1 cellular context compared by ENCODE assay signal in the genomic region with DNA sequence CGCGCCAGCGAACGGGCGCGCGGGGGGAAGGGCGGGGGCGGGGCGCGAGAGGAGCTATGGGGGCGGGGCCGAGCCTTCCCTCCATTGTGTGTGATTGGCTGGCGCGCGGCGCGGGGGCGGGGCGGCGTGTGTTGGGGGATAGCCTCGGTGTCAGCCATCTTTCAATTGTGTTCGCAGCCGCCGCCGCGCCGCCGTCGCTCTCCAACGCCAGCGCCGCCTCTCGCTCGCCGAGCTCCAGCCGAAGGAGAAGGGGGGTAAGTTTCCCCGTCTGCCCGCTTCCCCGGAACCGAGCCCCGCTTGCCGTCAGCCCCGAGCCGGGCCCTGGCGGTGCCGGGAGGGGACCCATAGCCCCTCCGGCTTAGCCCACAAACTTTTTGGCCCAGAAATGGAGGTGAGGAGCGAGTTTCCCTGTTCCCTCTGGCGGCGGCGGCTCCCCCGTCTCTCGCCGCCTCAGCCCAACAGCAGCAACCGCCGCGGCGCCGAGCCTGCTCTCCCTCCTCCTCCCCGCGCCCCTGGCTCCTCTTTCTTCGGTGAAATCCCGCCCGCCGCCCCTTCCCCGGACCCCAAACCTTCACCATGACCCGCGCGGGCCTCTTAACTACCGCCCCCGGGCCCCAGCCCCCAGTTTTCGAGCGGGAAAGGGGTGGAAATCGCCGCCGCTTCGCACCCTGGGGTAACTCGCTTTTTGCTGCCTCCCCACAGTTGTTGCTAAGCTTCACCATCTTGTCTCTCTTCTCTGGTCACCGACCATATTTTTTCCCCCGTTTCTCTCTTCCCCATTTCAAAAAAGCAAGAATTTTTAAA.
TF ChIP-seq lines count a peak whose summit lies in the region.

A gene (plus strand): TSS at position 159 of the 804 bp plus-strand sequence. CDS start 1,636 bp downstream, outside the sequence.

TF ChIP-seq in GM12878, 131 proteins besides CTCF, POLR2A, EP300 and RAD21 (continued from another document and continues in another):
- TF ChIP-seq, protein P1, sequence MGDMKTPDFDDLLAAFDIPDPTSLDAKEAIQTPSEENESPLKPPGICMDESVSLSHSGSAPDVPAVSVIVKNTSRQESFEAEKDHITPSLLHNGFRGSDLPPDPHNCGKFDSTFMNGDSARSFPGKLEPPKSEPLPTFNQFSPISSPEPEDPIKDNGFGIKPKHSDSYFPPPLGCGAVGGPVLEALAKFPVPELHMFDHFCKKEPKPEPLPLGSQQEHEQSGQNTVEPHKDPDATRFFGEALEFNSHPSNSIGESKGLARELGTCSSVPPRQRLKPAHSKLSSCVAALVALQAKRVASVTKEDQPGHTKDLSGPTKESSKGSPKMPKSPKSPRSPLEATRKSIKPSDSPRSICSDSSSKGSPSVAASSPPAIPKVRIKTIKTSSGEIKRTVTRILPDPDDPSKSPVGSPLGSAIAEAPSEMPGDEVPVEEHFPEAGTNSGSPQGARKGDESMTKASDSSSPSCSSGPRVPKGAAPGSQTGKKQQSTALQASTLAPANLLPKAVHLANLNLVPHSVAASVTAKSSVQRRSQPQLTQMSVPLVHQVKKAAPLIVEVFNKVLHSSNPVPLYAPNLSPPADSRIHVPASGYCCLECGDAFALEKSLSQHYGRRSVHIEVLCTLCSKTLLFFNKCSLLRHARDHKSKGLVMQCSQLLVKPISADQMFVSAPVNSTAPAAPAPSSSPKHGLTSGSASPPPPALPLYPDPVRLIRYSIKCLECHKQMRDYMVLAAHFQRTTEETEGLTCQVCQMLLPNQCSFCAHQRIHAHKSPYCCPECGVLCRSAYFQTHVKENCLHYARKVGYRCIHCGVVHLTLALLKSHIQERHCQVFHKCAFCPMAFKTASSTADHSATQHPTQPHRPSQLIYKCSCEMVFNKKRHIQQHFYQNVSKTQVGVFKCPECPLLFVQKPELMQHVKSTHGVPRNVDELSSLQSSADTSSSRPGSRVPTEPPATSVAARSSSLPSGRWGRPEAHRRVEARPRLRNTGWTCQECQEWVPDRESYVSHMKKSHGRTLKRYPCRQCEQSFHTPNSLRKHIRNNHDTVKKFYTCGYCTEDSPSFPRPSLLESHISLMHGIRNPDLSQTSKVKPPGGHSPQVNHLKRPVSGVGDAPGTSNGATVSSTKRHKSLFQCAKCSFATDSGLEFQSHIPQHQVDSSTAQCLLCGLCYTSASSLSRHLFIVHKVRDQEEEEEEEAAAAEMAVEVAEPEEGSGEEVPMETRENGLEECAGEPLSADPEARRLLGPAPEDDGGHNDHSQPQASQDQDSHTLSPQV (IDR thresholded peaks at IDR 0.05) = no peak
- TF ChIP-seq MEF2B (IDR thresholded peaks at IDR 0.05; ENCODE audit: partially characterized antibody, poor library complexity, severe bottlenecking) (no peak), STAT1 (conservative IDR thresholded peaks at IDR 0.05) (no peak), NRF1 (conservative IDR thresholded peaks at IDR 0.05; ENCODE audit: low read depth, low read length) (no peak), CHD1 (IDR thresholded peaks at IDR 0.05; ENCODE audit: low read depth, low read length) (no peak; the same call in 1 of the 2 replicates), RUNX3 (IDR thresholded peaks at IDR 0.05; ENCODE audit: low read length) (peak; percentile 5; the same call in 1 of the 2 replicates), SUPT20H (IDR thresholded peaks at IDR 0.05; ENCODE audit: borderline replicate concordance, control insufficient read depth, low read depth, low read length) (no peak), TBL1XR1 (IDR thresholded peaks at IDR 0.05; ENCODE audit: low read depth, low read length) (no peak), RFX5 (IDR thresholded peaks at IDR 0.05; ENCODE audit: low read depth, low read length) (no peak), TCF12 (IDR thresholded peaks at IDR 0.05; ENCODE audit: low read depth, low read length) (0 out of 2 replicates have a peak, but pooled peaks have one; percentile 10), JUND (IDR thresholded peaks at IDR 0.05; ENCODE audit: low read depth, low read length) (no peak), SMAD5 (IDR thresholded peaks at IDR 0.05; ENCODE audit: low read depth) (peak; percentile 81), SREBF1 (IDR thresholded peaks at IDR 0.05; ENCODE audit: low read length) (no peak), ZZZ3 (IDR thresholded peaks at IDR 0.05; ENCODE audit: control insufficient read depth, insufficient read length, low read depth) (no peak), SRF (IDR thresholded peaks at IDR 0.05; ENCODE audit: low read depth in 2 of 2, low read length in 2 of 2) (no peak), CHD2 (IDR thresholded peaks at IDR 0.05; ENCODE audit: borderline replicate concordance, low read depth, low read length) (no peak), RB1 (IDR thresholded peaks at IDR 0.05; ENCODE audit: borderline replicate concordance) (no peak; the same call in 1 of the 2 replicates), KLF5 (IDR thresholded peaks at IDR 0.05; ENCODE audit: partially characterized antibody) (peak; percentile 32), CBFB (IDR thresholded peaks at IDR 0.05; ENCODE audit: low read depth) (no peak), FOXM1 (IDR thresholded peaks at IDR 0.05; ENCODE audit: low read depth, low read length) (no peak), SMAD1 (IDR thresholded peaks at IDR 0.05; ENCODE audit: low read depth, partially characterized antibody) (no peak), FOXK2 (IDR thresholded peaks at IDR 0.05) (no peak), SPI1 (IDR thresholded peaks at IDR 0.05; ENCODE audit: borderline replicate concordance, insufficient read depth, low read depth, low read length) (peak; percentile 53; the same call in 1 of the 2 replicates), ZNF274 (IDR thresholded peaks at IDR 0.05; ENCODE audit: insufficient read depth, insufficient read length) (no peak), EGR1 (IDR thresholded peaks at IDR 0.05; ENCODE audit: borderline replicate concordance in 1 of 2, low read depth in 2 of 2, low read length in 2 of 2) (peak in 1 of 2 experiments; percentile 80; a peak in 2 of 3 replicates), BACH1 (IDR thresholded peaks at IDR 0.05; ENCODE audit: borderline replicate concordance) (peak; percentile 52; the same call in 1 of the 2 replicates)
- TF ChIP-seq, protein P2, sequence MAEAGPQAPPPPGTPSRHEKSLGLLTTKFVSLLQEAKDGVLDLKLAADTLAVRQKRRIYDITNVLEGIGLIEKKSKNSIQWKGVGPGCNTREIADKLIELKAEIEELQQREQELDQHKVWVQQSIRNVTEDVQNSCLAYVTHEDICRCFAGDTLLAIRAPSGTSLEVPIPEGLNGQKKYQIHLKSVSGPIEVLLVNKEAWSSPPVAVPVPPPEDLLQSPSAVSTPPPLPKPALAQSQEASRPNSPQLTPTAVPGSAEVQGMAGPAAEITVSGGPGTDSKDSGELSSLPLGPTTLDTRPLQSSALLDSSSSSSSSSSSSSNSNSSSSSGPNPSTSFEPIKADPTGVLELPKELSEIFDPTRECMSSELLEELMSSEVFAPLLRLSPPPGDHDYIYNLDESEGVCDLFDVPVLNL (IDR thresholded peaks at IDR 0.05; ENCODE audit: low read depth, low read length) = no peak
- TF ChIP-seq, protein P3, sequence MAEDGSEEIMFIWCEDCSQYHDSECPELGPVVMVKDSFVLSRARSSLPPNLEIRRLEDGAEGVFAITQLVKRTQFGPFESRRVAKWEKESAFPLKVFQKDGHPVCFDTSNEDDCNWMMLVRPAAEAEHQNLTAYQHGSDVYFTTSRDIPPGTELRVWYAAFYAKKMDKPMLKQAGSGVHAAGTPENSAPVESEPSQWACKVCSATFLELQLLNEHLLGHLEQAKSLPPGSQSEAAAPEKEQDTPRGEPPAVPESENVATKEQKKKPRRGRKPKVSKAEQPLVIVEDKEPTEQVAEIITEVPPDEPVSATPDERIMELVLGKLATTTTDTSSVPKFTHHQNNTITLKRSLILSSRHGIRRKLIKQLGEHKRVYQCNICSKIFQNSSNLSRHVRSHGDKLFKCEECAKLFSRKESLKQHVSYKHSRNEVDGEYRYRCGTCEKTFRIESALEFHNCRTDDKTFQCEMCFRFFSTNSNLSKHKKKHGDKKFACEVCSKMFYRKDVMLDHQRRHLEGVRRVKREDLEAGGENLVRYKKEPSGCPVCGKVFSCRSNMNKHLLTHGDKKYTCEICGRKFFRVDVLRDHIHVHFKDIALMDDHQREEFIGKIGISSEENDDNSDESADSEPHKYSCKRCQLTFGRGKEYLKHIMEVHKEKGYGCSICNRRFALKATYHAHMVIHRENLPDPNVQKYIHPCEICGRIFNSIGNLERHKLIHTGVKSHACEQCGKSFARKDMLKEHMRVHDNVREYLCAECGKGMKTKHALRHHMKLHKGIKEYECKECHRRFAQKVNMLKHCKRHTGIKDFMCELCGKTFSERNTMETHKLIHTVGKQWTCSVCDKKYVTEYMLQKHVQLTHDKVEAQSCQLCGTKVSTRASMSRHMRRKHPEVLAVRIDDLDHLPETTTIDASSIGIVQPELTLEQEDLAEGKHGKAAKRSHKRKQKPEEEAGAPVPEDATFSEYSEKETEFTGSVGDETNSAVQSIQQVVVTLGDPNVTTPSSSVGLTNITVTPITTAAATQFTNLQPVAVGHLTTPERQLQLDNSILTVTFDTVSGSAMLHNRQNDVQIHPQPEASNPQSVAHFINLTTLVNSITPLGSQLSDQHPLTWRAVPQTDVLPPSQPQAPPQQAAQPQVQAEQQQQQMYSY (CRISPR knock-in tag; IDR thresholded peaks at IDR 0.05) = no peak
- TF ChIP-seq, protein P4, sequence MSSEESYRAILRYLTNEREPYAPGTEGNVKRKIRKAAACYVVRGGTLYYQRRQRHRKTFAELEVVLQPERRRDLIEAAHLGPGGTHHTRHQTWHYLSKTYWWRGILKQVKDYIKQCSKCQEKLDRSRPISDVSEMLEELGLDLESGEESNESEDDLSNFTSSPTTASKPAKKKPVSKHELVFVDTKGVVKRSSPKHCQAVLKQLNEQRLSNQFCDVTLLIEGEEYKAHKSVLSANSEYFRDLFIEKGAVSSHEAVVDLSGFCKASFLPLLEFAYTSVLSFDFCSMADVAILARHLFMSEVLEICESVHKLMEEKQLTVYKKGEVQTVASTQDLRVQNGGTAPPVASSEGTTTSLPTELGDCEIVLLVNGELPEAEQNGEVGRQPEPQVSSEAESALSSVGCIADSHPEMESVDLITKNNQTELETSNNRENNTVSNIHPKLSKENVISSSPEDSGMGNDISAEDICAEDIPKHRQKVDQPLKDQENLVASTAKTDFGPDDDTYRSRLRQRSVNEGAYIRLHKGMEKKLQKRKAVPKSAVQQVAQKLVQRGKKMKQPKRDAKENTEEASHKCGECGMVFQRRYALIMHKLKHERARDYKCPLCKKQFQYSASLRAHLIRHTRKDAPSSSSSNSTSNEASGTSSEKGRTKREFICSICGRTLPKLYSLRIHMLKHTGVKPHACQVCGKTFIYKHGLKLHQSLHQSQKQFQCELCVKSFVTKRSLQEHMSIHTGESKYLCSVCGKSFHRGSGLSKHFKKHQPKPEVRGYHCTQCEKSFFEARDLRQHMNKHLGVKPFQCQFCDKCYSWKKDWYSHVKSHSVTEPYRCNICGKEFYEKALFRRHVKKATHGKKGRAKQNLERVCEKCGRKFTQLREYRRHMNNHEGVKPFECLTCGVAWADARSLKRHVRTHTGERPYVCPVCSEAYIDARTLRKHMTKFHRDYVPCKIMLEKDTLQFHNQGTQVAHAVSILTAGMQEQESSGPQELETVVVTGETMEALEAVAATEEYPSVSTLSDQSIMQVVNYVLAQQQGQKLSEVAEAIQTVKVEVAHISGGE (CRISPR knock-in tag; IDR thresholded peaks at IDR 0.05) = no peak
- TF ChIP-seq, protein P5, sequence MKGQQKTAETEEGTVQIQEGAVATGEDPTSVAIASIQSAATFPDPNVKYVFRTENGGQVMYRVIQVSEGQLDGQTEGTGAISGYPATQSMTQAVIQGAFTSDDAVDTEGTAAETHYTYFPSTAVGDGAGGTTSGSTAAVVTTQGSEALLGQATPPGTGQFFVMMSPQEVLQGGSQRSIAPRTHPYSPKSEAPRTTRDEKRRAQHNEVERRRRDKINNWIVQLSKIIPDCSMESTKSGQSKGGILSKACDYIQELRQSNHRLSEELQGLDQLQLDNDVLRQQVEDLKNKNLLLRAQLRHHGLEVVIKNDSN (IDR thresholded peaks at IDR 0.05; ENCODE audit: borderline replicate concordance, extremely low read length, insufficient read depth, low read depth, low read length) = no peak
- TF ChIP-seq, protein P6, sequence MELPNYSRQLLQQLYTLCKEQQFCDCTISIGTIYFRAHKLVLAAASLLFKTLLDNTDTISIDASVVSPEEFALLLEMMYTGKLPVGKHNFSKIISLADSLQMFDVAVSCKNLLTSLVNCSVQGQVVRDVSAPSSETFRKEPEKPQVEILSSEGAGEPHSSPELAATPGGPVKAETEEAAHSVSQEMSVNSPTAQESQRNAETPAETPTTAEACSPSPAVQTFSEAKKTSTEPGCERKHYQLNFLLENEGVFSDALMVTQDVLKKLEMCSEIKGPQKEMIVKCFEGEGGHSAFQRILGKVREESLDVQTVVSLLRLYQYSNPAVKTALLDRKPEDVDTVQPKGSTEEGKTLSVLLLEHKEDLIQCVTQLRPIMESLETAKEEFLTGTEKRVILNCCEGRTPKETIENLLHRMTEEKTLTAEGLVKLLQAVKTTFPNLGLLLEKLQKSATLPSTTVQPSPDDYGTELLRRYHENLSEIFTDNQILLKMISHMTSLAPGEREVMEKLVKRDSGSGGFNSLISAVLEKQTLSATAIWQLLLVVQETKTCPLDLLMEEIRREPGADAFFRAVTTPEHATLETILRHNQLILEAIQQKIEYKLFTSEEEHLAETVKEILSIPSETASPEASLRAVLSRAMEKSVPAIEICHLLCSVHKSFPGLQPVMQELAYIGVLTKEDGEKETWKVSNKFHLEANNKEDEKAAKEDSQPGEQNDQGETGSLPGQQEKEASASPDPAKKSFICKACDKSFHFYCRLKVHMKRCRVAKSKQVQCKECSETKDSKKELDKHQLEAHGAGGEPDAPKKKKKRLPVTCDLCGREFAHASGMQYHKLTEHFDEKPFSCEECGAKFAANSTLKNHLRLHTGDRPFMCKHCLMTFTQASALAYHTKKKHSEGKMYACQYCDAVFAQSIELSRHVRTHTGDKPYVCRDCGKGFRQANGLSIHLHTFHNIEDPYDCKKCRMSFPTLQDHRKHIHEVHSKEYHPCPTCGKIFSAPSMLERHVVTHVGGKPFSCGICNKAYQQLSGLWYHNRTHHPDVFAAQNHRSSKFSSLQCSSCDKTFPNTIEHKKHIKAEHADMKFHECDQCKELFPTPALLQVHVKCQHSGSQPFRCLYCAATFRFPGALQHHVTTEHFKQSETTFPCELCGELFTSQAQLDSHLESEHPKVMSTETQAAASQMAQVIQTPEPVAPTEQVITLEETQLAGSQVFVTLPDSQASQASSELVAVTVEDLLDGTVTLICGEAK (IDR thresholded peaks at IDR 0.05; ENCODE audit: borderline replicate concordance) = no peak
- TF ChIP-seq, protein P7, sequence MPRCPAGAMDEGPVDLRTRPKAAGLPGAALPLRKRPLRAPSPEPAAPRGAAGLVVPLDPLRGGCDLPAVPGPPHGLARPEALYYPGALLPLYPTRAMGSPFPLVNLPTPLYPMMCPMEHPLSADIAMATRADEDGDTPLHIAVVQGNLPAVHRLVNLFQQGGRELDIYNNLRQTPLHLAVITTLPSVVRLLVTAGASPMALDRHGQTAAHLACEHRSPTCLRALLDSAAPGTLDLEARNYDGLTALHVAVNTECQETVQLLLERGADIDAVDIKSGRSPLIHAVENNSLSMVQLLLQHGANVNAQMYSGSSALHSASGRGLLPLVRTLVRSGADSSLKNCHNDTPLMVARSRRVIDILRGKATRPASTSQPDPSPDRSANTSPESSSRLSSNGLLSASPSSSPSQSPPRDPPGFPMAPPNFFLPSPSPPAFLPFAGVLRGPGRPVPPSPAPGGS (IDR thresholded peaks at IDR 0.05; ENCODE audit: borderline replicate concordance, insufficient read depth, low read depth, low read length, poor library complexity, severe bottlenecking) = no peak
- TF ChIP-seq, protein P8, sequence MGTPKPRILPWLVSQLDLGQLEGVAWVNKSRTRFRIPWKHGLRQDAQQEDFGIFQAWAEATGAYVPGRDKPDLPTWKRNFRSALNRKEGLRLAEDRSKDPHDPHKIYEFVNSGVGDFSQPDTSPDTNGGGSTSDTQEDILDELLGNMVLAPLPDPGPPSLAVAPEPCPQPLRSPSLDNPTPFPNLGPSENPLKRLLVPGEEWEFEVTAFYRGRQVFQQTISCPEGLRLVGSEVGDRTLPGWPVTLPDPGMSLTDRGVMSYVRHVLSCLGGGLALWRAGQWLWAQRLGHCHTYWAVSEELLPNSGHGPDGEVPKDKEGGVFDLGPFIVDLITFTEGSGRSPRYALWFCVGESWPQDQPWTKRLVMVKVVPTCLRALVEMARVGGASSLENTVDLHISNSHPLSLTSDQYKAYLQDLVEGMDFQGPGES (IDR thresholded peaks at IDR 0.05) = no peak
